In the genomic region with DNA sequence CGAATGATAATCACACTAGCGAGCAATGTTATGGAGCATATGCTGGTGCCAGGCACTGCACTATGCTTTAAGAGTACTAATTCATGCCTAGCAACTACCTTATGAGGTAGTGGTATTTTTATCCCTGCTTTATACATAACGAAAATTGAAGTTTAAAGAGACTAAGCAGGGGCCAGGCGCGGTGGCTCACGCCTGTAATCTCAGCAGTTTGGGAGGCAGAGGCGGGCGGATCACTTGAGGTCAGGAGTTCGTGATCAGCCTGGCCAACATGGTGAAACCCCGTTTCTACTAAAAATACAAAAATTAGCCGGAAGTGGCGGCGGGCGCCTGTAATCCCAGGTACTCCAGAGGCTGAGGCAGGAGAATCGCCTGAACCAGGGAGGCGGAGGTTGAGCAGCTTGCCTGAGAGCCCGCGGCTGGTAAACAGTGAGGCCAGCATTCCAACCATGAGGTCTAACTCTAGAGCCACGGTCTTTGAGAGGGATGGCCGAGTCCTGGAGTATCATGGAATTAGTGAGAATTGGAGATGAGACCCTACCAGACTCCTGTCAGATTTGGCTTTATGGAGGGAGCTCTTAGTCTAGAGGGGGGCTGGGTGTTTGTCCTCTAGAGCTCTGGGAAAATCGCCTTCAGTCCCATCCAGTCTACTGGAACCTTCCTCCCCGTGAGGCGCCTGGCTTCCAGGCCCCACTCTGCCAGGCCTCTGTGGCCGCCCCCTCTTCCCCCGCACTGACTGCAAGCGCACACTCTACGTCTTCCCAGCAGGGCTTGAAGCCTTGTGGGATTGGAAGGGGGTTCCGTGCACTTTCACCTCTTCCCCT, we compare ENCODE assay signal across 19 cellular contexts. TPM values are rescaled to one million over a fixed set of nuclear protein-coding genes. Genes with fewer than 3 reads are reported as not detected.
DNase-seq lines count a peak whose midpoint lies in the region; ATAC-seq, FAIRE-seq and TF ChIP-seq lines count a peak whose summit lies in the region.
"Had no signal": no experiment of that assay in that cellular context is flagged by ENCODE, and none has a peak within 500 bp of the region (broad histone marks: within the 10 kb centered on the region; RNA-seq: fewer than 3 reads in every experiment).

No MANE protein-coding gene starts in this region.

- TF ChIP-seq CTCF in coronary artery (IDR thresholded peaks at IDR 0.05) (no peak), parathyroid adenoma (IDR thresholded peaks at IDR 0.05) (no peak)

- no peaks in the 10 kb centered on the region for H3K9me3 Mint-ChIP-seq in activated CD8-positive, alpha-beta memory T cell treated with anti-CD3 and anti-CD28 coated beads, Interleukin-2, amount 10 ng/mL, durations not matched to agents 7 days and 5 days (ENCODE audit: low read depth)
- H3K9me3 Mint-ChIP-seq: activated T-helper 1 cell treated with anti-CD3 and anti-CD28 coated beads, Interleukin-12 subunit alpha, Interleukin-12 subunit beta, Interleukin-2, Interleukin-4 antibody, amounts not matched to agents 30 ng/mL and 10 ng/mL and 1 ng/mL, durations not matched to agents 14 hours and 24 hours and 36 hours had no signal

- CTCF ChIA-PET in activated CD8-positive, alpha-beta memory T cell treated with anti-CD3 and anti-CD28 coated beads, Interleukin-2, amount 10 ng/mL, durations not matched to agents 7 days and 5 days (lab: Charles Lee), result interaction anchor here (0.5 to 7.8 kb wide), 62 partner anchors 9 to 562 kb away, joined by 3 to 358 read pairs (median 6); a partner anchor contains a TSS

- no peaks in the 10 kb centered on the region for H3K79me2 ChIP-seq in parathyroid adenoma

- no peak overlapping the region for H3K9ac ChIP-seq in parathyroid adenoma

- no peaks in the 10 kb centered on the region for H3K36me3 Mint-ChIP-seq in activated CD8-positive, alpha-beta memory T cell treated with anti-CD3 and anti-CD28 coated beads, Interleukin-2, amount 10 ng/mL, durations not matched to agents 7 days and 5 days

- H3K4me3 ChIP-seq in coronary artery, result peak overlapping the region; percentile 31
- no peak overlapping the region for H3K4me3 ChIP-seq in parathyroid adenoma (ENCODE audit: low read depth, low read length)
- H3K4me3 ChIP-seq: left lung, SJSA1, skin epidermis, tibial nerve had no signal

- ATAC-seq in activated CD8-positive, alpha-beta memory T cell treated with anti-CD3 and anti-CD28 coated beads, Interleukin-2, amount 10 ng/mL, durations not matched to agents 7 days and 5 days, result peak; percentile 20
- ATAC-seq in HG03460 (IDR thresholded peaks at IDR 0.05; ENCODE audit: unreplicated experiment), result peak; percentile 13

- no peak overlapping the region for H3K4me2 ChIP-seq in parathyroid adenoma (ENCODE audit: low read length)

- H3K27ac Mint-ChIP-seq in activated CD8-positive, alpha-beta memory T cell treated with anti-CD3 and anti-CD28 coated beads, Interleukin-2, amount 10 ng/mL, durations not matched to agents 7 days and 5 days, result no peak overlapping the region
- H3K27ac Mint-ChIP-seq: activated T-helper 1 cell treated with anti-CD3 and anti-CD28 coated beads, Interleukin-12 subunit alpha, Interleukin-12 subunit beta, Interleukin-2, Interleukin-4 antibody, amounts not matched to agents 30 ng/mL and 10 ng/mL and 1 ng/mL, durations not matched to agents 14 hours and 24 hours and 36 hours had no signal

- H3K27ac ChIP-seq in coronary artery, result no peak overlapping the region
- no peak overlapping the region for H3K27ac ChIP-seq in parathyroid adenoma
- H3K27ac ChIP-seq: left lung, SJSA1, skin epidermis, tibial nerve had no signal

- H3K27me3 Mint-ChIP-seq in activated CD8-positive, alpha-beta memory T cell treated with anti-CD3 and anti-CD28 coated beads, Interleukin-2, amount 10 ng/mL, durations not matched to agents 7 days and 5 days, result peaks cover 96% of the 10 kb centered on the region

- H3K27me3 ChIP-seq in parathyroid adenoma (ENCODE audit: control insufficient read depth, insufficient read depth, low read length), result peaks cover 15% of the 10 kb centered on the region

- no peak for DNase-seq in activated CD8-positive, alpha-beta memory T cell treated with anti-CD3 and anti-CD28 coated beads, Interleukin-2, amount 10 ng/mL, durations not matched to agents 7 days and 5 days
- DNase-seq in activated CD8-positive, alpha-beta memory T cell treated with anti-CD3 and anti-CD28 coated beads for 24 hours, result no peak
- DNase-seq in coronary artery (ENCODE audit: low spot score), result no peak
- DNase-seq in OCI-M2 (lab: John Stamatoyannopoulos, UW; ENCODE audit: unreplicated experiment), result no peak
- DNase-seq in H54 (ENCODE audit: insufficient read length, low spot score), result no peak
- DNase-seq in NCI-H510A treated with DMSO at 0.1 percent for 48 hours (lab: John Stamatoyannopoulos, UW), result no peak

- no peak for FAIRE-seq in H54 (lab: Jason Lieb, UNC)
- FAIRE-seq: endometrium had no signal

- no peak overlapping the region for H3K4me3 Mint-ChIP-seq in activated CD8-positive, alpha-beta memory T cell treated with anti-CD3 and anti-CD28 coated beads, Interleukin-2, amount 10 ng/mL, durations not matched to agents 7 days and 5 days
- H3K4me3 Mint-ChIP-seq: activated T-helper 1 cell treated with anti-CD3 and anti-CD28 coated beads, Interleukin-12 subunit alpha, Interleukin-12 subunit beta, Interleukin-2, Interleukin-4 antibody, amounts not matched to agents 30 ng/mL and 10 ng/mL and 1 ng/mL, durations not matched to agents 14 hours and 24 hours and 36 hours had no signal

- H3K36me3 ChIP-seq in parathyroid adenoma (ENCODE audit: control insufficient read depth, insufficient read depth, low read length), result no peaks in the 10 kb centered on the region
- H3K36me3 ChIP-seq: left lung, SJSA1, tibial nerve had no signal

- no peak for TF ChIP-seq POLR2A in H54 (IDR thresholded peaks at IDR 0.05; ENCODE audit: low read depth, low read length)

- peaks cover 10% of the 10 kb centered on the region for H3K4me1 Mint-ChIP-seq in activated CD8-positive, alpha-beta memory T cell treated with anti-CD3 and anti-CD28 coated beads, Interleukin-2, amount 10 ng/mL, durations not matched to agents 7 days and 5 days

- peaks cover 10% of the 10 kb centered on the region for H3K4me1 ChIP-seq in parathyroid adenoma

- H3K9me3 ChIP-seq in parathyroid adenoma (ENCODE audit: control insufficient read depth, low read length), result no peaks in the 10 kb centered on the region
- H3K9me3 ChIP-seq: left lung, SJSA1, tibial nerve had no signal

- peak overlapping the region; percentile 29 for H2AFZ ChIP-seq in parathyroid adenoma

RNA-seq across cellular contexts. Expression of a gene that starts 11.6 kb away (rescaled TPM):
- not detected for total RNA-seq in activated CD8-positive, alpha-beta memory T cell treated with anti-CD3 and anti-CD28 coated beads, Interleukin-2, amount 10 ng/mL, durations not matched to agents 7 days and 5 days
- total RNA-seq: activated T-helper 1 cell treated with anti-CD3 and anti-CD28 coated beads, Interleukin-12 subunit alpha, Interleukin-12 subunit beta, Interleukin-2, Interleukin-4 antibody, amounts not matched to agents 30 ng/mL and 10 ng/mL and 1 ng/mL, durations not matched to agents 14 hours and 24 hours and 36 hours; aorta; cerebellum; HT1080; left lung; M059J; NCI-H460; SJSA1; tibial nerve had no signal
